Comparison of ENCODE assay signal across 8 cellular contexts in the genomic region with DNA sequence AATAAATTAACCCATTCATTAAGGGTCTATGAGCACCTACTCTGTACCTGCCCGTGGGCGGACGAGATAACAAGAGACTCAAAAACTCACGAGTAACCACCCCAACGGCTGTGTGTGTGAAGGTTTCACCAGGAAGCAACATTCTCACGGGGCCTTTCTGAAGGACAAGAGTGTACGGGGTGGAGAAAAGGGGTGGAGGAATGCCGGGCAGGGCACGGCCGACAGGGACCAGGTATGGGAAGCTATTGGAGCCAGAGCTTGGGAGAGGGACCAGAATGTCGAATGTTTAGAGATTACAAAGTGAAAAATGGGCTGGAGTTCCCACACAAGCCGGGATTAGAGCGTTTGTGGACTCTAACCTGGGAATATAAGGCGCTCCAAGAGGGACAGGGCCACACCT. TPM values are rescaled to one million over a fixed set of nuclear protein-coding genes. Genes with fewer than 3 reads are reported as not detected.
DNase-seq lines count a peak whose midpoint lies in the region; ATAC-seq lines count a peak whose summit lies in the region.

No MANE protein-coding gene starts in this region.

- peaks cover 54% of the 10 kb centered on the region for H3K4me1 Mint-ChIP-seq in activated CD4-positive, alpha-beta memory T cell treated with anti-CD3 and anti-CD28 coated beads for 36 hours (ENCODE audit: low read depth)
- peaks cover 56% of the 10 kb centered on the region for H3K4me1 Mint-ChIP-seq in stimulated activated effector memory CD8-positive, alpha-beta T cell treated with anti-CD3 and anti-CD28 coated beads, Interleukin-12 subunit alpha, Interleukin-12 subunit beta, amount 100 ng/mL, for 72 hours

- CTCF ChIA-PET in activated CD4-positive, alpha-beta memory T cell treated with anti-CD3 and anti-CD28 coated beads for 36 hours (lab: Charles Lee), result interaction anchor here (1.5 to 4.6 kb wide), 3 partner anchors 17 to 86 kb away, joined by 3 to 35 read pairs (median 5); no protein-coding TSS in a partner anchor

- H3K9me3 ChIP-seq in iPS-18a (ENCODE audit: control insufficient read depth, low read depth, low read length), result no peaks in the 10 kb centered on the region

- peak overlapping the region; percentile 99 for H3K4me3 ChIP-seq in iPS-18a (ENCODE audit: low read length)

- H3K9me3 Mint-ChIP-seq in activated CD4-positive, alpha-beta memory T cell treated with anti-CD3 and anti-CD28 coated beads for 36 hours, result no peaks in the 10 kb centered on the region
- H3K9me3 Mint-ChIP-seq in stimulated activated effector memory CD8-positive, alpha-beta T cell treated with anti-CD3 and anti-CD28 coated beads, Interleukin-12 subunit alpha, Interleukin-12 subunit beta, amount 100 ng/mL, for 72 hours, result no peaks in the 10 kb centered on the region

- H3K27ac Mint-ChIP-seq in activated CD4-positive, alpha-beta memory T cell treated with anti-CD3 and anti-CD28 coated beads for 36 hours, result peak overlapping the region; percentile 35
- peak overlapping the region; percentile 92 for H3K27ac Mint-ChIP-seq in stimulated activated effector memory CD8-positive, alpha-beta T cell treated with anti-CD3 and anti-CD28 coated beads, Interleukin-12 subunit alpha, Interleukin-12 subunit beta, amount 100 ng/mL, for 72 hours

- no peaks in the 10 kb centered on the region for H3K36me3 ChIP-seq in iPS-18a (ENCODE audit: control insufficient read depth, low read depth, low read length)

- H3K36me3 Mint-ChIP-seq in activated CD4-positive, alpha-beta memory T cell treated with anti-CD3 and anti-CD28 coated beads for 36 hours, result peaks cover 2% of the 10 kb centered on the region
- H3K36me3 Mint-ChIP-seq in stimulated activated effector memory CD8-positive, alpha-beta T cell treated with anti-CD3 and anti-CD28 coated beads, Interleukin-12 subunit alpha, Interleukin-12 subunit beta, amount 100 ng/mL, for 72 hours, result peaks cover 38% of the 10 kb centered on the region

- POLR2A ChIA-PET in activated CD4-positive, alpha-beta memory T cell treated with anti-CD3 and anti-CD28 coated beads for 36 hours (lab: Charles Lee), result no interaction called here

- peak; percentile 28 for DNase-seq in NCI-H510A treated with DMSO at 0.1 percent for 48 hours (lab: John Stamatoyannopoulos, UW)
- no peak for DNase-seq in NCI-H510A (lab: John Stamatoyannopoulos, UW)
- peak; percentile 31 for DNase-seq in activated CD4-positive, alpha-beta memory T cell treated with anti-CD3 and anti-CD28 coated beads for 36 hours
- DNase-seq in stimulated activated effector memory CD8-positive, alpha-beta T cell treated with anti-CD3 and anti-CD28 coated beads, Interleukin-12 subunit alpha, Interleukin-12 subunit beta, amount 100 ng/mL, for 72 hours (ENCODE audit: low spot score in 2 of 2), result no peak
- no peak for DNase-seq in superior temporal gyrus (ENCODE audit: extremely low spot score)

- peak overlapping the region; percentile 87 for H3K9ac ChIP-seq in iPS-18a (ENCODE audit: low read length)

- peaks cover 6% of the 10 kb centered on the region for H3K27me3 ChIP-seq in iPS-18a (ENCODE audit: control insufficient read depth, insufficient read depth, low read length)

- ATAC-seq in stimulated activated effector memory CD8-positive, alpha-beta T cell treated with anti-CD3 and anti-CD28 coated beads, Interleukin-12 subunit alpha, Interleukin-12 subunit beta, amount 100 ng/mL, for 72 hours, result no peak
- ATAC-seq in HG02798 (IDR thresholded peaks at IDR 0.05; ENCODE audit: poor library complexity, unreplicated experiment) (no peak), HG02973 (IDR thresholded peaks at IDR 0.05; ENCODE audit: unreplicated experiment) (no peak)

- H3K4me1 ChIP-seq in iPS-18a (ENCODE audit: control insufficient read depth, low read depth, low read length), result peaks cover 13% of the 10 kb centered on the region

- no peak overlapping the region for H3K27ac ChIP-seq in iPS-18a (ENCODE audit: low read length)

- H3K4me3 Mint-ChIP-seq in activated CD4-positive, alpha-beta memory T cell treated with anti-CD3 and anti-CD28 coated beads for 36 hours, result peak overlapping the region; percentile 84
- H3K4me3 Mint-ChIP-seq in stimulated activated effector memory CD8-positive, alpha-beta T cell treated with anti-CD3 and anti-CD28 coated beads, Interleukin-12 subunit alpha, Interleukin-12 subunit beta, amount 100 ng/mL, for 72 hours, result peak overlapping the region; percentile 88

- intact Hi-C loops in activated CD4-positive, alpha-beta memory T cell treated with anti-CD3 and anti-CD28 coated beads for 36 hours (cut with micrococcal nuclease), result loop anchor here (5.0 to 10.0 kb wide), 2 partner anchors 63 to 86 kb away; a partner anchor contains a TSS

- peaks cover 6% of the 10 kb centered on the region for H3K27me3 Mint-ChIP-seq in activated CD4-positive, alpha-beta memory T cell treated with anti-CD3 and anti-CD28 coated beads for 36 hours

RNA-seq across cellular contexts. Expression of a gene that starts 1.6 kb away (rescaled TPM):
- 10 to 100 TPM; 18.5 to 21.2 TPM for total RNA-seq in activated CD4-positive, alpha-beta memory T cell treated with anti-CD3 and anti-CD28 coated beads for 36 hours

Comparison
In these comparisons a context has a peak if more than half of its experiments do, and no peak if none do; other contexts are left out.
1. DNase-seq: peak in NCI-H510A treated with DMSO at 0.1 percent for 48 hours (single experiment) and activated CD4-positive, alpha-beta memory T cell treated with anti-CD3 and anti-CD28 coated beads for 36 hours (single experiment); none in NCI-H510A (single experiment), stimulated activated effector memory CD8-positive, alpha-beta T cell treated with anti-CD3 and anti-CD28 coated beads, Interleukin-12 subunit alpha, Interleukin-12 subunit beta, amount 100 ng/mL, for 72 hours (0 of 2) and superior temporal gyrus (single experiment).